Comparison of ENCODE assay signal across 8 cellular contexts in the genomic region with DNA sequence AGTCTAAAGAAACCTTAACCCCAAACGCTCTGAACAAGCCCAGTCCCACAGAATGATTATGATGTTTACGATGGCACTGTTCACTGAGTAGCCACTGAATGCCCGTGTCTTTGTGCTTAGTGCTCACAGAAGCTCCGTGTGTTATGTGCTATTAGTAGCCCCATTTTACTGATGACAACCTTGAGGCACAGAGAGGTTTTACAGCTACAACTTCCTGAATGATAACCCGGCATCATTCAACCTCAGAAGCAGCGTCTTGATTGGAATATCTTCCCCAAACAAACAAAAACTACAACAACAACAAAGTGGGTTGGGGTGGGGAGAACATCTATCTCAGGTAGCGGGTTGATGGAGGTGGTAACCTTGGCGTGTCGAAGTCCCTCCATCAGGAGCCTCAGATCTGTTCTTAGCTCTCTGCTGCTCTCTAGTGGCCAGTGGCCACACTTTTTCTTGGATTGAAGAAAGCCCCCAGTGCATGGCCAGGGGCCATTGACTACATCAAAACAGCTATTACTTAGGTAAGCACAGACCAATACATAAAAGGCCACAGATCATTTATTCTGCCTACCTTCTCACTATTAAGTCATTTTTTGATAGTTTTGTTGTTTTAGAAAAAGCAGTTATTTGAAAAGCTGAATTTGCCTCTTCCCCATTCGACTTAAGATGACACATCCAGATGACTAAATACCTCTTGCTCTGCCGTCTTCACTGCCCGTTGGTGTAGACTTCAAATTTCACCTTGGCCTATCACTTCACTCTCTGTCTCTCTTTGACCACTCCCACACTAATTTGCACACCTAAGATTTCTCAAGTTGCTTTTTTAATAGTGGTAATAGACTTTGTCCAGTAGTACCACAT.
A peak's percentile ranks its signal among the peaks of the same experiment; 100 is the strongest.
DNase-seq lines count a peak whose midpoint lies in the region; ATAC-seq and TF ChIP-seq lines count a peak whose summit lies in the region.

No MANE protein-coding gene starts in this region.

- no peaks in the 10 kb centered on the region for H3K4me1 Mint-ChIP-seq in neural progenitor cell

- no peaks in the 10 kb centered on the region for H3K27me3 ChIP-seq in neural progenitor cell

- POLR2A ChIA-PET in HEK293T (lab: Yijun Ruan, JAX), result interaction anchor here (0.6 kb wide), 1 partner anchor 20 kb away, joined by 3 read pairs; no protein-coding TSS in a partner anchor

- in situ Hi-C loops in ACHN (cut with HindIII; ENCODE audit: low pct_ligation_motif_present, low pct_unique_long_range_greater_than_20kb, low sequenced_read_pairs), result no loop called here

- CTCF ChIA-PET in HEK293T (lab: Yijun Ruan, JAX), result interaction anchor here (0.6 to 1.4 kb wide), 3 partner anchors 21 to 1405 kb away, joined by 3 read pairs; no protein-coding TSS in a partner anchor

- H4K20me1 ChIP-seq in neural progenitor cell (ENCODE audit: low read depth), result no peaks in the 10 kb centered on the region

- TF ChIP-seq CTCF in GM12864 (IDR thresholded peaks at IDR 0.05; ENCODE audit: low read depth, low read length, missing control alignments), result peak; percentile 86
- TF ChIP-seq CTCF in VCaP (conservative IDR thresholded peaks at IDR 0.05), result peak; percentile 88
- peak; percentile 89 for TF ChIP-seq CTCF in neural progenitor cell (IDR thresholded peaks at IDR 0.05)

- H3K27ac ChIP-seq in VCaP, result no peak overlapping the region
- no peak overlapping the region for H3K27ac ChIP-seq in neural progenitor cell

- no peaks in the 10 kb centered on the region for H3K79me2 ChIP-seq in neural progenitor cell (ENCODE audit: low read depth)

- no peak overlapping the region for H3K4me3 Mint-ChIP-seq in neural progenitor cell

- H3K36me3 ChIP-seq in neural progenitor cell, result no peaks in the 10 kb centered on the region

- H3K4me2 ChIP-seq in neural progenitor cell, result no peak overlapping the region

- H3K4me1 ChIP-seq in neural progenitor cell, result no peaks in the 10 kb centered on the region

- ATAC-seq in esophagus mucosa (peak; percentile 32), HG02840 (IDR thresholded peaks at IDR 0.05; ENCODE audit: low FRiP score, unreplicated experiment) (no peak)

- no peak overlapping the region for H2AFZ ChIP-seq in neural progenitor cell (replicated peaks)

- H3K27me3 Mint-ChIP-seq in neural progenitor cell (ENCODE audit: insufficient read depth, low read depth), result peaks cover 3% of the 10 kb centered on the region

- H3K9me3 ChIP-seq in neural progenitor cell (ENCODE audit: low read depth), result peaks cover 5% of the 10 kb centered on the region

- H3K9me3 Mint-ChIP-seq in neural progenitor cell, result peaks cover 15% of the 10 kb centered on the region

- H3K27ac Mint-ChIP-seq in neural progenitor cell, result no peak overlapping the region

- H3K36me3 Mint-ChIP-seq in neural progenitor cell, result no peaks in the 10 kb centered on the region

- H3K4me3 ChIP-seq in GM12864 (ENCODE audit: low read depth, low read length), result no peak overlapping the region
- H3K4me3 ChIP-seq in neural progenitor cell, result no peak overlapping the region

- H3K9ac ChIP-seq in neural progenitor cell, result no peak overlapping the region

- DNase-seq in ACHN, result peak; percentile 58
- DNase-seq in GM12864 (ENCODE audit: low read depth), result peak; percentile 1
- peak; percentile 56 for DNase-seq in HEK293T (ENCODE audit: extremely low spot score)
- DNase-seq in NCI-H1048 (lab: John Stamatoyannopoulos, UW), result peak; percentile 5
- peak; percentile 80 for DNase-seq in neural progenitor cell (ENCODE audit: low spot score)

- H3F3A ChIP-seq in neural progenitor cell (ENCODE audit: low read depth), result no peaks in the 10 kb centered on the region

TF ChIP-seq in HEK293T, 16 proteins besides CTCF, POLR2A, EP300 and RAD21:
- TF ChIP-seq SP1 (IDR thresholded peaks at IDR 0.05), result no peak
- TF ChIP-seq ZNF384 (IDR thresholded peaks at IDR 0.05), result no peak
- TF ChIP-seq ARNT (IDR thresholded peaks at IDR 0.05), result no peak
- no peak for TF ChIP-seq CTBP1 (IDR thresholded peaks at IDR 0.05; ENCODE audit: borderline replicate concordance)
- TF ChIP-seq, protein P1, sequence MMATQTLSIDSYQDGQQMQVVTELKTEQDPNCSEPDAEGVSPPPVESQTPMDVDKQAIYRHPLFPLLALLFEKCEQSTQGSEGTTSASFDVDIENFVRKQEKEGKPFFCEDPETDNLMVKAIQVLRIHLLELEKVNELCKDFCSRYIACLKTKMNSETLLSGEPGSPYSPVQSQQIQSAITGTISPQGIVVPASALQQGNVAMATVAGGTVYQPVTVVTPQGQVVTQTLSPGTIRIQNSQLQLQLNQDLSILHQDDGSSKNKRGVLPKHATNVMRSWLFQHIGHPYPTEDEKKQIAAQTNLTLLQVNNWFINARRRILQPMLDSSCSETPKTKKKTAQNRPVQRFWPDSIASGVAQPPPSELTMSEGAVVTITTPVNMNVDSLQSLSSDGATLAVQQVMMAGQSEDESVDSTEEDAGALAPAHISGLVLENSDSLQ (IDR thresholded peaks at IDR 0.05), result no peak
- TF ChIP-seq BHLHE40 (IDR thresholded peaks at IDR 0.05; ENCODE audit: borderline replicate concordance), result no peak
- no peak for TF ChIP-seq FOXM1 (IDR thresholded peaks at IDR 0.05; ENCODE audit: borderline replicate concordance)
- TF ChIP-seq TARDBP (IDR thresholded peaks at IDR 0.05), result no peak
- no peak for TF ChIP-seq NFRKB (IDR thresholded peaks at IDR 0.05)
- TF ChIP-seq ELF4 (IDR thresholded peaks at IDR 0.05), result no peak
- no peak for TF ChIP-seq HDGF (IDR thresholded peaks at IDR 0.05; ENCODE audit: borderline replicate concordance)
- no peak for TF ChIP-seq SUZ12 (IDR thresholded peaks at IDR 0.05)
- TF ChIP-seq FOXA1 (IDR thresholded peaks at IDR 0.05), result no peak
- no peak for TF ChIP-seq LEF1 (IDR thresholded peaks at IDR 0.05; ENCODE audit: borderline replicate concordance)
- TF ChIP-seq L3MBTL2 (conservative IDR thresholded peaks at IDR 0.05), result no peak
- no peak for TF ChIP-seq FOXK2 (IDR thresholded peaks at IDR 0.05)

Comparison
In these comparisons a context has a peak if more than half of its experiments do, and no peak if none do; other contexts are left out.
1. DNase-seq: peak in every context shown above with its lines; median percentile 80 in neural progenitor cell; 58 in ACHN; 56 in HEK293T; 5 in NCI-H1048; 1 in GM12864.